Comparison of ENCODE assay signal across 8 cellular contexts in genomic region chr11:65083134-65083833, GRCh38. TPM values are rescaled to one million over a fixed set of nuclear protein-coding genes. Genes with fewer than 3 reads are reported as not detected.
DNase-seq lines count a peak whose midpoint lies in the region; ATAC-seq and TF ChIP-seq lines count a peak whose summit lies in the region.

No MANE protein-coding gene starts in this region.

- TF ChIP-seq CTCF in type B pancreatic cell (conservative IDR thresholded peaks at IDR 0.05) = no peak

- no peaks in the 10 kb centered on the region for H3K27me3 ChIP-seq in layer of hippocampus (ENCODE audit: control insufficient read depth, insufficient read depth, low read length)

- peaks cover 25 to 36% of the 10 kb centered on the region in 2 donors for H3K36me3 Mint-ChIP-seq in activated T-cell treated with anti-CD3 and anti-CD28 coated beads, Interleukin-2, amount 50 U/mL, for 72 hours (ENCODE audit: insufficient read depth in 2 of 2)
- H3K36me3 Mint-ChIP-seq in type B pancreatic cell = peaks cover 9% of the 10 kb centered on the region

- H3K4me3 Mint-ChIP-seq in activated T-cell treated with anti-CD3 and anti-CD28 coated beads, Interleukin-2, amount 50 U/mL, for 72 hours = peak overlapping the region; percentile 98 to 99
- H3K4me3 Mint-ChIP-seq in type B pancreatic cell = peak overlapping the region; percentile 96

- H3K9me3 Mint-ChIP-seq in activated T-cell treated with anti-CD3 and anti-CD28 coated beads, Interleukin-2, amount 50 U/mL, for 72 hours = no peaks in the 10 kb centered on the region
- no peaks in the 10 kb centered on the region for H3K9me3 Mint-ChIP-seq in type B pancreatic cell

- no peaks in the 10 kb centered on the region for H3K27me3 Mint-ChIP-seq in activated T-cell treated with anti-CD3 and anti-CD28 coated beads, Interleukin-2, amount 50 U/mL, for 72 hours (ENCODE audit: low read depth)
- H3K27me3 Mint-ChIP-seq in type B pancreatic cell = no peaks in the 10 kb centered on the region

- H3K4me1 Mint-ChIP-seq in activated T-cell treated with anti-CD3 and anti-CD28 coated beads, Interleukin-2, amount 50 U/mL, for 72 hours (ENCODE audit: low read depth) = peaks cover 64% of the 10 kb centered on the region
- peaks cover 11% of the 10 kb centered on the region for H3K4me1 Mint-ChIP-seq in type B pancreatic cell (ENCODE audit: unreplicated experiment)

- ATAC-seq in GM18502 (IDR thresholded peaks at IDR 0.05; ENCODE audit: poor library complexity, unreplicated experiment) (peak; percentile 3), HG02938 (IDR thresholded peaks at IDR 0.05; ENCODE audit: unreplicated experiment) (peak; percentile 27), GM18868 (IDR thresholded peaks at IDR 0.05; ENCODE audit: unreplicated experiment) (no peak)
- peak in 1 of 2 donors; percentile 3 for ATAC-seq in activated T-cell treated with anti-CD3 and anti-CD28 coated beads, Interleukin-2, amount 50 U/mL, for 72 hours (replicated peaks in 1 of 2)

- peak overlapping the region; percentile 96 for H3K27ac ChIP-seq in layer of hippocampus (ENCODE audit: low read depth, low read length)

- DNase-seq in activated T-cell treated with anti-CD3 and anti-CD28 coated beads, Interleukin-2, amount 50 U/mL, for 72 hours = no peak
- DNase-seq in type B pancreatic cell (ENCODE audit: extremely low spot score, unreplicated experiment) (no peak), head of caudate nucleus (no peak)
- no peak for DNase-seq in stimulated activated naive CD4-positive, alpha-beta T cell (lab: John Stamatoyannopoulos, UW)

- intact Hi-C loops in head of caudate nucleus (cut with DNase I) = no loop called here

- H3K27ac Mint-ChIP-seq in activated T-cell treated with anti-CD3 and anti-CD28 coated beads, Interleukin-2, amount 50 U/mL, for 72 hours = peak overlapping the region; percentile 98
- H3K27ac Mint-ChIP-seq in type B pancreatic cell = peak overlapping the region; percentile 70

RNA-seq across cellular contexts. Expression of gene CDCA5, which starts 0.6 kb away (rescaled TPM):
- total RNA-seq in activated T-cell treated with anti-CD3 and anti-CD28 coated beads, Interleukin-2, amount 50 U/mL, for 72 hours = 100 to 1,000 TPM; 139 to 174 TPM
- total RNA-seq in type B pancreatic cell (ENCODE audit: low replicate concordance) = 18.7 and 39.3 TPM in 2 replicates

RNA-seq across cellular contexts. Expression of gene ZFPL1, which starts 0.7 kb away (rescaled TPM):
- total RNA-seq in activated T-cell treated with anti-CD3 and anti-CD28 coated beads, Interleukin-2, amount 50 U/mL, for 72 hours = 10 to 100 TPM; 44.2 to 46.5 TPM
- total RNA-seq in type B pancreatic cell (ENCODE audit: low replicate concordance) = 35.9 and 49.1 TPM in 2 replicates

RNA-seq across cellular contexts. Expression of gene VPS51, which starts 12.7 kb away (rescaled TPM):
- total RNA-seq in activated T-cell treated with anti-CD3 and anti-CD28 coated beads, Interleukin-2, amount 50 U/mL, for 72 hours = 100 to 1,000 TPM; 118 to 119 TPM
- 96.3 and 104 TPM in 2 replicates for total RNA-seq in type B pancreatic cell (ENCODE audit: low replicate concordance)

RNA-seq across cellular contexts. Expression of gene NAALADL1, which starts 24.9 kb away (rescaled TPM):
- 10 to 100 TPM; 25.0 to 31.6 TPM for total RNA-seq in activated T-cell treated with anti-CD3 and anti-CD28 coated beads, Interleukin-2, amount 50 U/mL, for 72 hours
- 1.2 and 4.3 TPM in 2 replicates for total RNA-seq in type B pancreatic cell (ENCODE audit: low replicate concordance)

RNA-seq across cellular contexts. Expression of gene TM7SF2, which starts 28.4 kb away (rescaled TPM):
- 10 to 100 TPM; 22.8 to 26.8 TPM for total RNA-seq in activated T-cell treated with anti-CD3 and anti-CD28 coated beads, Interleukin-2, amount 50 U/mL, for 72 hours
- total RNA-seq in type B pancreatic cell (ENCODE audit: low replicate concordance) = 52.2 and 61.3 TPM in 2 replicates
